In the genomic region with DNA sequence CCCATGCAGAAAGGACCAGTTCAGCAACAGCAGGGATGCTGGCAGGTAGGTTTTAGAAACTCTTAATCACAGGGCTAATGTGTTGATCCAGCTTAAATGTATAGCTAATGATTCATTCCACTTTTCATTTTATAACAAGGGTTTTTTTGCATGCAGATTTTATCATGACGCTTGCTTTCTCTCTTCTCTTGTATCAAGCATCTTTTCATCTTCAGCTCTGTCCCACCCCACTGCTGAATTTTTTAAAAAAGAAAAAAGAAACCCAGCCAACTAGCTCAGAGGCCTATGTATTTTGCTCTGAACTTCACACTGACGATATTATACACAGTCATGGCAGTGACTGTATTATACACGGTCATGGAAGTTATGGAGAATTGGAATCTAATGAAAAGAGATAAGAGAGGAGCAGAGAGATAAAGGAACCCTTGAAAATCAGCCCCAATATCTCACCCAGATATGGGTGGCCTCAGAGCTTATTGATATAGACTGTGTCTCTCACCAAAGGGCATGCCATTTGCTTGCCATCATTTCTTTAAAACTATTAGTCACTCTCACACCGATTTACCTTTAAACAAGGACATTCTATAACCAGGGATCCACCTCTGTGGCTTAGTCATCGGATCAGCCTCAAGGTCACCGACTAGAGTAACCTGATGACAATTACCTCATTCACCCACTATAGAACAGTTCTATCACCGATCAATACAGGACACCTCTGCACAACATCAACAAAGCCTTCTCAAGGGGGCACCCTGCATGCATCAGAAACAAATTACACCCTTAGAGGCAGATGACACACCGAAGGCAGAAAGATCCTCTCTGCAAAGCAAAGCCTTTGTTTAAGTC, we compare ENCODE assay signal across 30 cellular contexts.
DNase-seq lines count a peak whose midpoint lies in the region; ATAC-seq, FAIRE-seq and TF ChIP-seq lines count a peak whose summit lies in the region.
"Had no signal": no experiment of that assay in that cellular context is flagged by ENCODE, and none has a peak within 500 bp of the region (broad histone marks: within the 10 kb centered on the region; RNA-seq: fewer than 3 reads in every experiment).

No MANE protein-coding gene starts in this region.

- peaks cover 15% of the 10 kb centered on the region for H3K4me1 Mint-ChIP-seq in activated naive CD4-positive, alpha-beta T cell treated with anti-CD3 and anti-CD28 coated beads for 36 hours (ENCODE audit: low read depth)
- H3K4me1 Mint-ChIP-seq in stimulated activated naive CD8-positive, alpha-beta T cell treated with anti-CD3 and anti-CD28 coated beads, Interleukin-15, Interleukin-2, amounts not matched to agents 100 ng/mL and 50 ng/mL, for 24 hours (ENCODE audit: low read depth), result peaks cover 41% of the 10 kb centered on the region
- H3K4me1 Mint-ChIP-seq: immature natural killer cell, mesothelial cell of epicardium had no signal

- no peaks in the 10 kb centered on the region for H3K9me3 Mint-ChIP-seq in activated naive CD4-positive, alpha-beta T cell treated with anti-CD3 and anti-CD28 coated beads for 36 hours
- no peaks in the 10 kb centered on the region for H3K9me3 Mint-ChIP-seq in stimulated activated naive CD8-positive, alpha-beta T cell treated with anti-CD3 and anti-CD28 coated beads, Interleukin-15, Interleukin-2, amounts not matched to agents 100 ng/mL and 50 ng/mL, for 24 hours
- H3K9me3 Mint-ChIP-seq: immature natural killer cell; mesothelial cell of epicardium; nephron; T-helper 2 cell treated with Interferon-gamma antibody and Interleukin-4, amounts not matched to agents 5 μg/mL and 100 μg/mL, for 36 hours had no signal

- TF ChIP-seq CTCF in RWPE2 (IDR thresholded peaks at IDR 0.05; ENCODE audit: poor library complexity, severe bottlenecking) (no peak), bronchial epithelial cell (IDR thresholded peaks at IDR 0.05; ENCODE audit: insufficient read depth, low read length, severe bottlenecking) (no peak)

- H3K36me3 ChIP-seq in RWPE2 (ENCODE audit: low read depth) (no peaks in the 10 kb centered on the region), bronchial epithelial cell (ENCODE audit: control insufficient read depth, insufficient read depth, low read length) (no peaks in the 10 kb centered on the region)

- peaks cover 3% of the 10 kb centered on the region for H3K36me3 Mint-ChIP-seq in activated naive CD4-positive, alpha-beta T cell treated with anti-CD3 and anti-CD28 coated beads for 36 hours (ENCODE audit: low read depth)
- H3K36me3 Mint-ChIP-seq in stimulated activated naive CD8-positive, alpha-beta T cell treated with anti-CD3 and anti-CD28 coated beads, Interleukin-15, Interleukin-2, amounts not matched to agents 100 ng/mL and 50 ng/mL, for 24 hours (ENCODE audit: low read depth), result peaks cover 10% of the 10 kb centered on the region
- H3K36me3 Mint-ChIP-seq: mesothelial cell of epicardium had no signal

- no peak for DNase-seq in activated naive CD4-positive, alpha-beta T cell treated with anti-CD3 and anti-CD28 coated beads for 36 hours
- DNase-seq in activated naive CD4-positive, alpha-beta T cell treated with Interleukin-2 at 50 U/mL for 16 hours, result no peak
- DNase-seq in RWPE2 (ENCODE audit: low spot score), result no peak
- peak; percentile 7 for DNase-seq in bronchial epithelial cell (ENCODE audit: low read depth)
- no peak for DNase-seq in nucleus accumbens (lab: John Stamatoyannopoulos, UW)
- DNase-seq: activated CD8-positive, alpha-beta memory T cell treated with anti-CD3 and anti-CD28 coated beads for 24 hours; effector CD4-positive, alpha-beta T cell; erythroblast; immature natural killer cell; IMR-90; left lung; NCI-H1092 treated with DMSO at 0.1 percent for 48 hours; NCI-H2029 treated with DMSO at 0.1 percent for 48 hours; NCI-H2227 treated with DMSO at 0.1 percent for 48 hours; NCI-H82; right cardiac atrium; spleen; stimulated activated CD4-positive, alpha-beta T cell treated with anti-CD3 and anti-CD28 coated beads, Interleukin-2, amount 100 ng/mL, for 48 hours; stimulated activated naive CD4-positive, alpha-beta T cell had no signal

- H3K27me3 ChIP-seq in RWPE2 (ENCODE audit: insufficient read depth, poor library complexity, severe bottlenecking), result no peaks in the 10 kb centered on the region
- no peaks in the 10 kb centered on the region for H3K27me3 ChIP-seq in bronchial epithelial cell (ENCODE audit: control insufficient read depth, insufficient read depth, low read length)
- H3K27me3 ChIP-seq: left lung, spleen had no signal

- CTCF ChIA-PET in activated naive CD4-positive, alpha-beta T cell treated with anti-CD3 and anti-CD28 coated beads for 36 hours (lab: Charles Lee), result interaction anchor here (0.6 to 2.0 kb wide), 2 partner anchors 224 to 959 kb away, joined by 3 to 4 read pairs; no protein-coding TSS in a partner anchor

- peak overlapping the region; percentile 44 for H3K27ac Mint-ChIP-seq in activated naive CD4-positive, alpha-beta T cell treated with anti-CD3 and anti-CD28 coated beads for 36 hours
- peak overlapping the region; percentile 42 for H3K27ac Mint-ChIP-seq in stimulated activated naive CD8-positive, alpha-beta T cell treated with anti-CD3 and anti-CD28 coated beads, Interleukin-15, Interleukin-2, amounts not matched to agents 100 ng/mL and 50 ng/mL, for 24 hours
- H3K27ac Mint-ChIP-seq: immature natural killer cell; mesothelial cell of epicardium; nephron; T-helper 2 cell treated with Interferon-gamma antibody and Interleukin-4, amounts not matched to agents 5 μg/mL and 100 μg/mL, for 36 hours had no signal

- no peaks in the 10 kb centered on the region for H3K9me3 ChIP-seq in RWPE2 (ENCODE audit: severe bottlenecking)
- H3K9me3 ChIP-seq: left lung, spleen had no signal

- no peak overlapping the region for H3K27ac ChIP-seq in RWPE2 (ENCODE audit: poor library complexity, severe bottlenecking)
- H3K27ac ChIP-seq: left lung, parathyroid adenoma, spleen, VCaP had no signal

- H3K4me3 Mint-ChIP-seq in activated naive CD4-positive, alpha-beta T cell treated with anti-CD3 and anti-CD28 coated beads for 36 hours, result no peak overlapping the region
- H3K4me3 Mint-ChIP-seq in stimulated activated naive CD8-positive, alpha-beta T cell treated with anti-CD3 and anti-CD28 coated beads, Interleukin-15, Interleukin-2, amounts not matched to agents 100 ng/mL and 50 ng/mL, for 24 hours, result peak overlapping the region; percentile 35
- H3K4me3 Mint-ChIP-seq: brain; immature natural killer cell; mesothelial cell of epicardium; nephron; T-helper 2 cell treated with Interferon-gamma antibody and Interleukin-4, amounts not matched to agents 5 μg/mL and 100 μg/mL, for 36 hours had no signal

- ATAC-seq in RWPE2 (ENCODE audit: low read depth), result peak; percentile 29; the same call in 1 of the 3 replicates
- ATAC-seq in HG02759 (IDR thresholded peaks at IDR 0.05; ENCODE audit: unreplicated experiment), result no peak
- ATAC-seq: left lung, right cardiac atrium, Right ventricle myocardium inferior had no signal

- no peak for FAIRE-seq in bronchial epithelial cell (lab: Jason Lieb, UNC)
- FAIRE-seq: frontal cortex, G401.6 had no signal

- H3K4me3 ChIP-seq in RWPE2 (ENCODE audit: severe bottlenecking), result no peak overlapping the region
- H3K4me3 ChIP-seq in bronchial epithelial cell (ENCODE audit: low read depth, low read length), result no peak overlapping the region
- H3K4me3 ChIP-seq: left lung, spleen had no signal

- no peaks in the 10 kb centered on the region for H3K4me1 ChIP-seq in RWPE2 (ENCODE audit: insufficient read depth, poor library complexity, severe bottlenecking)

- intact Hi-C loops in activated naive CD4-positive, alpha-beta T cell treated with anti-CD3 and anti-CD28 coated beads for 36 hours (cut with micrococcal nuclease), result no loop called here

- no peaks in the 10 kb centered on the region for H3K27me3 Mint-ChIP-seq in activated naive CD4-positive, alpha-beta T cell treated with anti-CD3 and anti-CD28 coated beads for 36 hours (ENCODE audit: low read depth)
- H3K27me3 Mint-ChIP-seq in stimulated activated naive CD8-positive, alpha-beta T cell treated with anti-CD3 and anti-CD28 coated beads, Interleukin-15, Interleukin-2, amounts not matched to agents 100 ng/mL and 50 ng/mL, for 24 hours, result no peaks in the 10 kb centered on the region
- H3K27me3 Mint-ChIP-seq: brain had no signal
